In the genomic region with DNA sequence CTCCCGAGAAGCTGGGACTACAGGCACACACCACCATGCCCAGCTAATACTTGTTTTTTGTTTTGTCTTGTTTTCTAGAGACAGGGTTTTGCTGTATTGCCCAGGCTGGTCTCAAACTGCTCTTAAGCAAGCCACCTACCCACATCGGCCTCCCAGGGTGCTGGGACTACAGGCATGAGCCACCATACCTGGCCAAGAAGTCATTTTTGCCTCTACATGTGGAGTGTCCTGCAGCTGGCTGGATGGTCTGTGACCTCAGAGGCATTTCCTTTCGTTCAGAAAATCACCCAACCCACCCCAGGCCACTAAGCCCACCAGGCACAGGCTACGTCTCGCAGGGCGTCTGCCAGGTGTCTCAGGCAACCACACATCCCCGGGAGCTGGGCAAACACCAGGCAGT, we compare ENCODE assay signal across 17 cellular contexts. TPM values are rescaled to one million over a fixed set of nuclear protein-coding genes. Genes with fewer than 3 reads are reported as not detected.
DNase-seq lines count a peak whose midpoint lies in the region; ATAC-seq and TF ChIP-seq lines count a peak whose summit lies in the region.
"Had no signal": no experiment of that assay in that cellular context is flagged by ENCODE, and none has a peak within 500 bp of the region (broad histone marks: within the 10 kb centered on the region; RNA-seq: fewer than 3 reads in every experiment).

No MANE protein-coding gene starts in this region.

- H4K20me1 ChIP-seq in PC-9 (ENCODE audit: insufficient read depth): peaks cover 8% of the 10 kb centered on the region; the same call in 1 of the 2 replicates
- H4K20me1 ChIP-seq: BLaER1 had no signal

- H3K27ac ChIP-seq in PC-9 (peak overlapping the region; percentile 88), spleen (no peak overlapping the region)
- H3K27ac ChIP-seq: BLaER1 had no signal

- H3K4me2 ChIP-seq in PC-9: no peak overlapping the region
- H3K4me2 ChIP-seq: BLaER1, GM23338 had no signal

- CTCF ChIA-PET in PC-9 (lab: Charles Lee): no interaction called here
- CTCF ChIA-PET in activated CD8-positive, alpha-beta T cell treated with anti-CD3 and anti-CD28 coated beads, Interleukin-2, amount 10 ng/mL, durations not matched to agents 7 days and 5 days (lab: Charles Lee): no interaction called here

- TF ChIP-seq POLR2A in spleen (IDR thresholded peaks at IDR 0.05): no peak

- no peaks in the 10 kb centered on the region for H3K4me1 Mint-ChIP-seq in activated CD8-positive, alpha-beta T cell treated with anti-CD3 and anti-CD28 coated beads, Interleukin-2, amount 10 ng/mL, durations not matched to agents 7 days and 5 days (ENCODE audit: low read depth)
- H3K4me1 Mint-ChIP-seq: CD8-positive, alpha-beta memory T cell had no signal

- no peak for ATAC-seq in activated CD8-positive, alpha-beta T cell treated with anti-CD3 and anti-CD28 coated beads, Interleukin-2, amount 10 ng/mL, durations not matched to agents 7 days and 5 days
- ATAC-seq: GM23338, K562 had no signal

- TF ChIP-seq CTCF in PC-9 (conservative IDR thresholded peaks at IDR 0.05): no peak
- no peak for TF ChIP-seq CTCF in spleen (IDR thresholded peaks at IDR 0.05 in 8 of 11, conservative IDR thresholded peaks at IDR 0.05 in 3 of 11)

- H3K27me3 ChIP-seq in PC-9 (ENCODE audit: insufficient read depth, low read depth) (no peaks in the 10 kb centered on the region), spleen (replicated peaks in 1 of 7) (peaks cover 0 to 81% (median 0%) of the 10 kb centered on the region in 7 donors)
- H3K27me3 ChIP-seq: BLaER1 had no signal

- H3K36me3 ChIP-seq in PC-9 (ENCODE audit: low read depth) (peaks cover 9% of the 10 kb centered on the region), spleen (no peaks in the 10 kb centered on the region)
- H3K36me3 ChIP-seq: BLaER1 had no signal

- DNase-seq in PC-9: no peak
- DNase-seq in islet precursor cell: peak; percentile 48
- DNase-seq in mesenteric fat pad (ENCODE audit: low spot score): peak; percentile 64
- peak; percentile 30 for DNase-seq in spleen
- no peak for DNase-seq in HPDE6-E6E7 (ENCODE audit: extremely low spot score)
- no peak for DNase-seq in activated CD8-positive, alpha-beta memory T cell treated with anti-CD3 and anti-CD28 coated beads for 24 hours
- no peak for DNase-seq in HT-29 (ENCODE audit: low spot score)
- DNase-seq in activated CD8-positive, alpha-beta T cell treated with anti-CD3 and anti-CD28 coated beads, Interleukin-2, amount 10 ng/mL, durations not matched to agents 7 days and 5 days: no peak
- DNase-seq: AML-193; CD8-positive, alpha-beta memory T cell; DND-41; GF-D8; H7 had no signal

- intact Hi-C loops in PC-9 (cut with micrococcal nuclease; ENCODE audit: unreplicated experiment) (no loop called here), spleen (cut with DNase I; ENCODE audit: low total_unique reads) (no loop called here)

- H3F3A ChIP-seq in PC-9 (ENCODE audit: insufficient read depth, low read depth): peaks cover 35% of the 10 kb centered on the region

- H3K4me1 ChIP-seq in PC-9 (replicated peaks; ENCODE audit: insufficient read depth): peaks cover 25% of the 10 kb centered on the region
- peaks cover 0 to 11% (median 3%) of the 10 kb centered on the region in 6 donors for H3K4me1 ChIP-seq in spleen
- H3K4me1 ChIP-seq: Caco-2 had no signal

- 66 to 84% (median 76%) methylated on average over 7 of the region's 7 CpGs for WGBS in spleen, 5 donors

- H3K4me3 ChIP-seq in PC-9 (no peak overlapping the region), spleen (no peak overlapping the region)
- H3K4me3 ChIP-seq: BLaER1, GM23338, K562 had no signal

- H3K4me3 Mint-ChIP-seq in activated CD8-positive, alpha-beta T cell treated with anti-CD3 and anti-CD28 coated beads, Interleukin-2, amount 10 ng/mL, durations not matched to agents 7 days and 5 days: no peak overlapping the region
- H3K4me3 Mint-ChIP-seq: CD8-positive, alpha-beta memory T cell; GM23338 had no signal

- peaks cover 10% of the 10 kb centered on the region for H3K27me3 Mint-ChIP-seq in activated CD8-positive, alpha-beta T cell treated with anti-CD3 and anti-CD28 coated beads, Interleukin-2, amount 10 ng/mL, durations not matched to agents 7 days and 5 days (ENCODE audit: low read depth)

- H3K27ac Mint-ChIP-seq in activated CD8-positive, alpha-beta T cell treated with anti-CD3 and anti-CD28 coated beads, Interleukin-2, amount 10 ng/mL, durations not matched to agents 7 days and 5 days: no peak overlapping the region
- H3K27ac Mint-ChIP-seq: CD8-positive, alpha-beta memory T cell; GM23338 had no signal

- no peaks in the 10 kb centered on the region for H3K9me2 ChIP-seq in PC-9 (ENCODE audit: insufficient read depth)

- H3K79me2 ChIP-seq in PC-9 (ENCODE audit: low read depth): peaks cover 39% of the 10 kb centered on the region

- no peaks in the 10 kb centered on the region for H3K36me3 Mint-ChIP-seq in activated CD8-positive, alpha-beta T cell treated with anti-CD3 and anti-CD28 coated beads, Interleukin-2, amount 10 ng/mL, durations not matched to agents 7 days and 5 days (ENCODE audit: low read depth)
- H3K36me3 Mint-ChIP-seq: CD8-positive, alpha-beta memory T cell had no signal

- H3K9me3 Mint-ChIP-seq in activated CD8-positive, alpha-beta T cell treated with anti-CD3 and anti-CD28 coated beads, Interleukin-2, amount 10 ng/mL, durations not matched to agents 7 days and 5 days (ENCODE audit: insufficient read depth): no peaks in the 10 kb centered on the region
- H3K9me3 Mint-ChIP-seq: CD8-positive, alpha-beta memory T cell; GM23338 had no signal

- no TSS peak for BruUV-seq in PC-9 (replicated peaks; lab: Mats Ljungman, UMichigan)

- POLR2A ChIA-PET in PC-9 (lab: Charles Lee; ENCODE audit: unreplicated experiment): no interaction called here
- POLR2A ChIA-PET in activated CD8-positive, alpha-beta T cell treated with anti-CD3 and anti-CD28 coated beads, Interleukin-2, amount 10 ng/mL, durations not matched to agents 7 days and 5 days (lab: Charles Lee): no interaction called here

- H2AFZ ChIP-seq in PC-9: no peak overlapping the region
- H2AFZ ChIP-seq: GM23338 had no signal

- no peaks in the 10 kb centered on the region for H3K9me3 ChIP-seq in PC-9 (ENCODE audit: insufficient read depth, low read depth)
- no peaks in the 10 kb centered on the region for H3K9me3 ChIP-seq in spleen
- H3K9me3 ChIP-seq: BLaER1, Caco-2 had no signal

RNA-seq across cellular contexts. Expression of a gene that starts 12.8 kb away (rescaled TPM):
- total RNA-seq in PC-9 (2021) (49.2 and 50.5 TPM in 2 replicates), mesenteric fat pad (2.0 TPM), spleen (10 to 100 TPM in 5 of 7 donors, 1 to 10 TPM in 2; 5.7 to 23.8 (median 12.1) TPM)
- polyA plus RNA-seq in spleen: 1 to 10 TPM in 1 of 3 donors, under 1 TPM in 2; 0.30 to 1.4 (median 0.61) TPM
- total RNA-seq in HT-29 (2014; rRNA removed; shearing (Covaris generic)): 2.5 and 5.4 TPM in 2 replicates
- total RNA-seq in activated CD8-positive, alpha-beta T cell treated with anti-CD3 and anti-CD28 coated beads, Interleukin-2, amount 10 ng/mL, durations not matched to agents 7 days and 5 days: not detected
- total RNA-seq: CD8-positive, alpha-beta memory T cell had no signal
- polyA plus RNA-seq: CD8-positive, alpha-beta memory T cell had no signal

Comparison
In these comparisons a context has a peak if more than half of its experiments do, and no peak if none do; other contexts are left out.
1. DNase-seq: peak in islet precursor cell (single experiment), mesenteric fat pad (single experiment) and spleen (single experiment); none in PC-9 (0 of 2), HPDE6-E6E7 (single experiment), activated CD8-positive, alpha-beta memory T cell treated with anti-CD3 and anti-CD28 coated beads for 24 hours (single experiment), HT-29 (single experiment) and activated CD8-positive, alpha-beta T cell treated with anti-CD3 and anti-CD28 coated beads, Interleukin-2, amount 10 ng/mL, durations not matched to agents 7 days and 5 days (single experiment).